In the genomic region with DNA sequence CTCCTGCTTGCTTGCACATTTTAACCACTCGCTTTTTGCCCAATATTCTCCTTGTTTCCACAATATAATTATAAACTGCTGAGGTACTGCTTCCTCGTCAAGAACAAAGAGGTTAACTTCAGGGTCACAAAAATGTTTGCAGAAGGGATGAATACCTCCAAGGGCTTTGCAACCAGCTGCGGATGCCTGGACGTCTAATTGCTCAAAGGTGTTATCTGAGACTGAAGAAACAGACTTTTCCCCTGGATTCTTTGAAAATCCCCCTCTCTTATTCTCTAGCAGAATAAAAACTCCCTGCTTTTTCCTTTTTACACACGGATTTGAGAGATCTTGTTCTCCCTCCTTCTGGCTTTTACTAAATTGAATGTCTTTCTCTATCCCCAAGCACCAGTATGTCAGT, we compare ENCODE assay signal across 10 cellular contexts. TPM values are rescaled to one million over a fixed set of nuclear protein-coding genes. Genes with fewer than 3 reads are reported as not detected.
DNase-seq lines count a peak whose midpoint lies in the region; ATAC-seq and TF ChIP-seq lines count a peak whose summit lies in the region.
"Had no signal": no experiment of that assay in that cellular context is flagged by ENCODE, and none has a peak within 500 bp of the region (broad histone marks: within the 10 kb centered on the region; RNA-seq: fewer than 3 reads in every experiment).

No MANE protein-coding gene starts in this region.

- H3K79me2 ChIP-seq in SK-N-SH (ENCODE audit: insufficient read depth) = no peaks in the 10 kb centered on the region

- ATAC-seq in SK-N-SH treated with all-trans-retinoic acid at 6 μM for 48 hours (no peak), GM19397 (IDR thresholded peaks at IDR 0.05; ENCODE audit: unreplicated experiment) (no peak), GM21825 (IDR thresholded peaks at IDR 0.05; ENCODE audit: unreplicated experiment) (no peak), HG02588 (IDR thresholded peaks at IDR 0.05; ENCODE audit: unreplicated experiment) (no peak)
- ATAC-seq in activated naive CD8-positive, alpha-beta T cell treated with anti-CD3 and anti-CD28 coated beads, Interleukin-2, amount 50 U/mL, for 24 hours = no peak

- H3K9me2 ChIP-seq in SK-N-SH = no peaks in the 10 kb centered on the region

- peaks cover 16% of the 10 kb centered on the region for H3K4me1 Mint-ChIP-seq in activated naive CD8-positive, alpha-beta T cell treated with anti-CD3 and anti-CD28 coated beads, Interleukin-2, amount 50 U/mL, for 24 hours

- no peak for TF ChIP-seq CTCF in SK-N-SH (IDR thresholded peaks at IDR 0.05)
- TF ChIP-seq CTCF in kidney epithelial cell (IDR thresholded peaks at IDR 0.05; ENCODE audit: insufficient read depth, low read length, poor library complexity, severe bottlenecking) = no peak

- DNase-seq in SK-N-SH (no peak), kidney epithelial cell (ENCODE audit: low read depth) (no peak)
- DNase-seq in activated naive CD8-positive, alpha-beta T cell treated with anti-CD3 and anti-CD28 coated beads, Interleukin-2, amount 50 U/mL, for 24 hours = no peak

- H3K4me3 Mint-ChIP-seq in activated naive CD8-positive, alpha-beta T cell treated with anti-CD3 and anti-CD28 coated beads, Interleukin-2, amount 50 U/mL, for 24 hours = peak overlapping the region; percentile 85

- peak overlapping the region; percentile 64; the same call in 1 of the 2 replicates for H3K9ac ChIP-seq in SK-N-SH
- peak overlapping the region; percentile 29 to 89 (median 76) for H3K9ac ChIP-seq in subcutaneous abdominal adipose tissue (ENCODE audit: low read length in 5 of 5)

- CTCF ChIA-PET in SK-N-SH (lab: Yijun Ruan, JAX) = interaction anchor here (1.1 to 2.5 kb wide), 5 partner anchors 9 to 50 kb away, joined by 3 to 12 read pairs (median 4); no protein-coding TSS in a partner anchor

- H3F3A ChIP-seq in SK-N-SH (replicated peaks; ENCODE audit: insufficient read depth) = no peaks in the 10 kb centered on the region

- no peaks in the 10 kb centered on the region for H3K36me3 Mint-ChIP-seq in activated naive CD8-positive, alpha-beta T cell treated with anti-CD3 and anti-CD28 coated beads, Interleukin-2, amount 50 U/mL, for 24 hours (ENCODE audit: low read depth)

- POLR2A ChIA-PET in SK-N-SH (lab: Yijun Ruan, JAX) = no interaction called here

- peak overlapping the region in 1 of 2 experiments; percentile 19; a peak in 1 of 4 replicates for H3K27ac ChIP-seq in SK-N-SH (ENCODE audit: low read depth in 2 of 2, low read length in 1 of 2)
- peak overlapping the region; percentile 81 for H3K27ac ChIP-seq in subcutaneous abdominal adipose tissue (ENCODE audit: low read depth, low read length)

- H3K4me2 ChIP-seq in SK-N-SH = peak overlapping the region; percentile 87

- TF ChIP-seq EP300 in SK-N-SH (IDR thresholded peaks at IDR 0.05; ENCODE audit: borderline replicate concordance in 1 of 2, low read depth in 1 of 2, low read length in 1 of 2) = no peak

- peaks cover 34% of the 10 kb centered on the region for H3K27me3 ChIP-seq in SK-N-SH (ENCODE audit: insufficient read depth)
- H3K27me3 ChIP-seq in kidney epithelial cell (ENCODE audit: control insufficient read depth, insufficient read depth, low read length) = no peaks in the 10 kb centered on the region
- no peaks in the 10 kb centered on the region for H3K27me3 ChIP-seq in subcutaneous abdominal adipose tissue (ENCODE audit: control insufficient read depth in 5 of 5, insufficient read depth in 4 of 5, low read length in 5 of 5)

- peak overlapping the region; percentile 83 for H2AFZ ChIP-seq in SK-N-SH (ENCODE audit: low read depth)

- peaks cover 51% of the 10 kb centered on the region for H3K27me3 Mint-ChIP-seq in activated naive CD8-positive, alpha-beta T cell treated with anti-CD3 and anti-CD28 coated beads, Interleukin-2, amount 50 U/mL, for 24 hours

- WGBS in SK-N-SH (ENCODE audit: low lambda C conversion rate) = 23% methylated on average over 5 of the region's 5 CpGs

- peak overlapping the region; percentile 40 for H3K27ac Mint-ChIP-seq in activated naive CD8-positive, alpha-beta T cell treated with anti-CD3 and anti-CD28 coated beads, Interleukin-2, amount 50 U/mL, for 24 hours

- TF ChIP-seq RAD21 in SK-N-SH (IDR thresholded peaks at IDR 0.05; ENCODE audit: low read length) = no peak

- H3K36me3 ChIP-seq in SK-N-SH (replicated peaks in 1 of 2; ENCODE audit: control insufficient read depth in 1 of 2, insufficient read depth in 2 of 2, low read length in 1 of 2) (no peaks in the 10 kb centered on the region), kidney epithelial cell (ENCODE audit: control insufficient read depth, insufficient read depth, low read length) (no peaks in the 10 kb centered on the region), subcutaneous abdominal adipose tissue (ENCODE audit: control insufficient read depth in 5 of 5, insufficient read depth in 5 of 5, low read length in 5 of 5) (no peaks in the 10 kb centered on the region)

- H3K4me3 ChIP-seq in SK-N-SH (ENCODE audit: low read depth in 2 of 2, low read length in 1 of 2) (peak overlapping the region; percentile 65 to 82), kidney epithelial cell (ENCODE audit: low read depth, low read length) (peak overlapping the region; percentile 65), subcutaneous abdominal adipose tissue (ENCODE audit: low read depth in 1 of 5, low read length in 5 of 5) (peak overlapping the region; percentile 76 to 94 (median 81))

- H3K4me1 ChIP-seq in SK-N-SH (ENCODE audit: control insufficient read depth in 1 of 2, insufficient read depth in 2 of 2, low read depth in 1 of 2, low read length in 1 of 2) (peaks cover 0 to 9% of the 10 kb centered on the region in 2 experiments; a peak in 1 of 4 replicates), subcutaneous abdominal adipose tissue (ENCODE audit: control insufficient read depth in 5 of 5, insufficient read depth in 5 of 5, low read length in 5 of 5) (peaks cover 4 to 27% (median 25%) of the 10 kb centered on the region in 5 donors)

- H4K20me1 ChIP-seq in SK-N-SH (ENCODE audit: insufficient read depth) = no peaks in the 10 kb centered on the region

- H3K9me3 ChIP-seq in SK-N-SH (no peaks in the 10 kb centered on the region), subcutaneous abdominal adipose tissue (ENCODE audit: control insufficient read depth in 5 of 5, low read length in 5 of 5) (no peaks in the 10 kb centered on the region)

- no peaks in the 10 kb centered on the region for H3K9me3 Mint-ChIP-seq in activated naive CD8-positive, alpha-beta T cell treated with anti-CD3 and anti-CD28 coated beads, Interleukin-2, amount 50 U/mL, for 24 hours

TF ChIP-seq in SK-N-SH, 30 proteins besides CTCF, POLR2A, EP300 and RAD21:
- TF ChIP-seq POLR2AphosphoS5 (IDR thresholded peaks at IDR 0.05; ENCODE audit: low read depth, low read length) (no peak), FOXJ3 (CRISPR knock-in tag; IDR thresholded peaks at IDR 0.05) (no peak), RCOR1 (IDR thresholded peaks at IDR 0.05; ENCODE audit: low read length) (no peak), CHD2 (IDR thresholded peaks at IDR 0.05; ENCODE audit: low read length, partially characterized antibody) (no peak)

TF ChIP-seq in SK-N-SH treated with all-trans-retinoic acid at 6 μM for 48 hours, 23 proteins besides CTCF, POLR2A, EP300 and RAD21 (continues in another document):
- TF ChIP-seq ESRRG (CRISPR knock-in tag; IDR thresholded peaks at IDR 0.05) (no peak), POU6F1 (CRISPR knock-in tag; IDR thresholded peaks at IDR 0.05; ENCODE audit: borderline replicate concordance, low read depth) (no peak), GLIS3 (CRISPR knock-in tag; IDR thresholded peaks at IDR 0.05) (no peak), CSDC2 (CRISPR knock-in tag; IDR thresholded peaks at IDR 0.05) (no peak), ISL1 (CRISPR knock-in tag; IDR thresholded peaks at IDR 0.05) (no peak), PPARA (CRISPR knock-in tag; IDR thresholded peaks at IDR 0.05; ENCODE audit: borderline replicate concordance) (no peak), RARB (CRISPR knock-in tag; IDR thresholded peaks at IDR 0.05) (no peak)
- TF ChIP-seq, protein P1, sequence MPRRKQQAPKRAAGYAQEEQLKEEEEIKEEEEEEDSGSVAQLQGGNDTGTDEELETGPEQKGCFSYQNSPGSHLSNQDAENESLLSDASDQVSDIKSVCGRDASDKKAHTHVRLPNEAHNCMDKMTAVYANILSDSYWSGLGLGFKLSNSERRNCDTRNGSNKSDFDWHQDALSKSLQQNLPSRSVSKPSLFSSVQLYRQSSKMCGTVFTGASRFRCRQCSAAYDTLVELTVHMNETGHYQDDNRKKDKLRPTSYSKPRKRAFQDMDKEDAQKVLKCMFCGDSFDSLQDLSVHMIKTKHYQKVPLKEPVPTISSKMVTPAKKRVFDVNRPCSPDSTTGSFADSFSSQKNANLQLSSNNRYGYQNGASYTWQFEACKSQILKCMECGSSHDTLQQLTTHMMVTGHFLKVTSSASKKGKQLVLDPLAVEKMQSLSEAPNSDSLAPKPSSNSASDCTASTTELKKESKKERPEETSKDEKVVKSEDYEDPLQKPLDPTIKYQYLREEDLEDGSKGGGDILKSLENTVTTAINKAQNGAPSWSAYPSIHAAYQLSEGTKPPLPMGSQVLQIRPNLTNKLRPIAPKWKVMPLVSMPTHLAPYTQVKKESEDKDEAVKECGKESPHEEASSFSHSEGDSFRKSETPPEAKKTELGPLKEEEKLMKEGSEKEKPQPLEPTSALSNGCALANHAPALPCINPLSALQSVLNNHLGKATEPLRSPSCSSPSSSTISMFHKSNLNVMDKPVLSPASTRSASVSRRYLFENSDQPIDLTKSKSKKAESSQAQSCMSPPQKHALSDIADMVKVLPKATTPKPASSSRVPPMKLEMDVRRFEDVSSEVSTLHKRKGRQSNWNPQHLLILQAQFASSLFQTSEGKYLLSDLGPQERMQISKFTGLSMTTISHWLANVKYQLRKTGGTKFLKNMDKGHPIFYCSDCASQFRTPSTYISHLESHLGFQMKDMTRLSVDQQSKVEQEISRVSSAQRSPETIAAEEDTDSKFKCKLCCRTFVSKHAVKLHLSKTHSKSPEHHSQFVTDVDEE (CRISPR knock-in tag; IDR thresholded peaks at IDR 0.05) = no peak

RNA-seq across cellular contexts. Expression of gene SMPDL3A, which starts 0.4 kb away (rescaled TPM):
- 1.8 and 2.0 TPM in 2 replicates for polyA plus RNA-seq in SK-N-SH (2012; rRNA removed)
- polyA plus RNA-seq in SK-N-SH (2012; cell fraction: cytosol; rRNA removed) = 1.7 and 2.4 TPM in 2 replicates
- 1.5 and 1.6 TPM in 2 replicates for polyA plus RNA-seq in SK-N-SH (2012; cell fraction: nucleus; rRNA removed)
- 6.3 and 6.8 TPM in 2 replicates for total RNA-seq in kidney epithelial cell

RNA-seq across cellular contexts. Expression of gene FABP7, which starts 9.1 kb away (rescaled TPM):
- polyA plus RNA-seq in SK-N-SH (2012; rRNA removed) = not detected in 2 replicates
- not detected in 2 replicates for polyA plus RNA-seq in SK-N-SH (2012; cell fraction: cytosol; rRNA removed)
- polyA plus RNA-seq in SK-N-SH (2012; cell fraction: nucleus; rRNA removed) = not detected in 2 replicates
- total RNA-seq in kidney epithelial cell = not detected in 2 replicates
- total RNA-seq: dermis blood vessel endothelial cell, HT1080 had no signal
